In genomic region chr4:164011791-164012190, GRCh38 we compare ENCODE assay signal across 12 cellular contexts.
"Had no signal": no experiment of that assay in that cellular context is flagged by ENCODE, and none has a peak within 500 bp of the region (broad histone marks: within the 10 kb centered on the region; RNA-seq: fewer than 3 reads in every experiment).

No MANE protein-coding gene starts in this region.

- H3K27me3 Mint-ChIP-seq: activated CD4-positive, alpha-beta T cell treated with anti-CD3 and anti-CD28 coated beads, Interleukin-2, amount 10 ng/mL, durations not matched to agents 7 days and 5 days had no signal

- FAIRE-seq: endothelial cell of umbilical vein, urothelium cell line had no signal

- H3K4me1 Mint-ChIP-seq: activated naive CD8-positive, alpha-beta T cell treated with anti-CD3 and anti-CD28 coated beads for 36 hours had no signal

- H3K9me3 ChIP-seq: psoas muscle had no signal

- ATAC-seq: left ventricle myocardium superior had no signal

- H3K27ac ChIP-seq: breast epithelium, psoas muscle had no signal

- H3K27me3 ChIP-seq: breast epithelium had no signal

- H3K36me3 Mint-ChIP-seq: activated naive CD8-positive, alpha-beta T cell treated with anti-CD3 and anti-CD28 coated beads for 36 hours had no signal

- H3K4me3 ChIP-seq: breast epithelium, psoas muscle had no signal

- H3K4me1 ChIP-seq: breast epithelium, psoas muscle had no signal

- H3K4me3 Mint-ChIP-seq: activated CD4-positive, alpha-beta T cell treated with anti-CD3 and anti-CD28 coated beads, Interleukin-2, amount 10 ng/mL, durations not matched to agents 7 days and 5 days; activated naive CD8-positive, alpha-beta T cell treated with anti-CD3 and anti-CD28 coated beads for 36 hours; activated T-helper 1 cell treated with anti-CD3 and anti-CD28 coated beads, Interleukin-12 subunit alpha, Interleukin-12 subunit beta, Interleukin-2, Interleukin-4 antibody, amounts not matched to agents 30 ng/mL and 10 ng/mL and 1 ng/mL, durations not matched to agents 14 hours and 24 hours and 36 hours had no signal

- H3K27ac Mint-ChIP-seq: activated CD4-positive, alpha-beta T cell treated with anti-CD3 and anti-CD28 coated beads, Interleukin-2, amount 10 ng/mL, durations not matched to agents 7 days and 5 days; activated naive CD8-positive, alpha-beta T cell treated with anti-CD3 and anti-CD28 coated beads for 36 hours; activated T-helper 1 cell treated with anti-CD3 and anti-CD28 coated beads, Interleukin-12 subunit alpha, Interleukin-12 subunit beta, Interleukin-2, Interleukin-4 antibody, amounts not matched to agents 30 ng/mL and 10 ng/mL and 1 ng/mL, durations not matched to agents 14 hours and 24 hours and 36 hours had no signal

- H3K9me3 Mint-ChIP-seq: activated CD4-positive, alpha-beta T cell treated with anti-CD3 and anti-CD28 coated beads, Interleukin-2, amount 10 ng/mL, durations not matched to agents 7 days and 5 days; activated T-helper 1 cell treated with anti-CD3 and anti-CD28 coated beads, Interleukin-12 subunit alpha, Interleukin-12 subunit beta, Interleukin-2, Interleukin-4 antibody, amounts not matched to agents 30 ng/mL and 10 ng/mL and 1 ng/mL, durations not matched to agents 14 hours and 24 hours and 36 hours had no signal

- H3K36me3 ChIP-seq: breast epithelium had no signal

- DNase-seq: activated CD4-positive, alpha-beta T cell treated with anti-CD3 and anti-CD28 coated beads, Interleukin-2, amount 10 ng/mL, durations not matched to agents 7 days and 5 days; activated naive CD8-positive, alpha-beta T cell treated with anti-CD3 and anti-CD28 coated beads for 36 hours; amygdala; cerebellar nuclear complex; effector CD8-positive, alpha-beta T cell; foreskin fibroblast; left ventricle myocardium superior; psoas muscle had no signal
